ENCODE assay signal across 11 cellular contexts in genomic region chr1:205287076-205287475, GRCh38. TPM values are rescaled to one million over a fixed set of nuclear protein-coding genes. Genes with fewer than 3 reads are reported as not detected.
A peak's percentile ranks its signal among the peaks of the same experiment; 100 is the strongest.
DNase-seq lines count a peak whose midpoint lies in the region; ATAC-seq and TF ChIP-seq lines count a peak whose summit lies in the region.
"Had no signal": no experiment of that assay in that cellular context is flagged by ENCODE, and none has a peak within 500 bp of the region (broad histone marks: within the 10 kb centered on the region; RNA-seq: fewer than 3 reads in every experiment).

No MANE protein-coding gene starts in this region.

- WGBS in mesendoderm (ENCODE audit: extremely low coverage, insufficient coverage, low lambda C conversion rate), result no CpG with 5 or more reads among the region's 3 CpGs

- H3K4me1 ChIP-seq in mesendoderm (ENCODE audit: control insufficient read depth, low read depth, low read length) (peaks cover 20% of the 10 kb centered on the region), vagina (peaks cover 52% of the 10 kb centered on the region)

- H3K9me3 ChIP-seq in vagina (no peaks in the 10 kb centered on the region), WERI-Rb-1 (ENCODE audit: severe bottlenecking) (no peaks in the 10 kb centered on the region)

- H3K4ac ChIP-seq in mesendoderm (ENCODE audit: low read depth, low read length), result peak overlapping the region; percentile 21

- no peak overlapping the region for H2BK5ac ChIP-seq in mesendoderm (ENCODE audit: low read length)

- no peak overlapping the region for H3K4me3 Mint-ChIP-seq in stimulated activated naive CD8-positive, alpha-beta T cell treated with anti-CD3 and anti-CD28 coated beads, Interleukin-15, Interleukin-2, amounts not matched to agents 100 ng/mL and 50 ng/mL, for 24 hours
- no peak overlapping the region for H3K4me3 Mint-ChIP-seq in activated CD4-positive, alpha-beta memory T cell treated with anti-CD3 and anti-CD28 coated beads for 36 hours

- H2BK15ac ChIP-seq in mesendoderm (replicated peaks; ENCODE audit: low read depth), result no peak overlapping the region

- no peak for TF ChIP-seq CTCF in vagina (IDR thresholded peaks at IDR 0.05)
- no peak for TF ChIP-seq CTCF in WERI-Rb-1 (IDR thresholded peaks at IDR 0.05; ENCODE audit: low read depth, low read length)

- no peak overlapping the region for H2BK120ac ChIP-seq in mesendoderm (ENCODE audit: low read depth, low read length)

- ATAC-seq in stimulated activated naive CD8-positive, alpha-beta T cell treated with anti-CD3 and anti-CD28 coated beads, Interleukin-15, Interleukin-2, amounts not matched to agents 100 U/mL and 50 U/mL, for 24 hours, result no peak
- no peak for ATAC-seq in HG03342 (IDR thresholded peaks at IDR 0.05; ENCODE audit: unreplicated experiment)

- POLR2A ChIA-PET in activated CD4-positive, alpha-beta memory T cell treated with anti-CD3 and anti-CD28 coated beads for 36 hours (lab: Charles Lee), result interaction anchor here (1.3 to 4.7 kb wide), 4 partner anchors 27 to 166 kb away, joined by 3 to 24 read pairs (median 14); partner anchors contain the start of genes NUAK2 and RBBP5

- H4K5ac ChIP-seq in mesendoderm (ENCODE audit: low read length), result no peak overlapping the region

- peaks cover 90% of the 10 kb centered on the region for H3K4me1 Mint-ChIP-seq in stimulated activated naive CD8-positive, alpha-beta T cell treated with anti-CD3 and anti-CD28 coated beads, Interleukin-15, Interleukin-2, amounts not matched to agents 100 ng/mL and 50 ng/mL, for 24 hours (ENCODE audit: low read depth)
- H3K4me1 Mint-ChIP-seq in activated CD4-positive, alpha-beta memory T cell treated with anti-CD3 and anti-CD28 coated beads for 36 hours (ENCODE audit: low read depth), result peaks cover 74% of the 10 kb centered on the region

- no peaks in the 10 kb centered on the region for H3K9me3 Mint-ChIP-seq in stimulated activated naive CD8-positive, alpha-beta T cell treated with anti-CD3 and anti-CD28 coated beads, Interleukin-15, Interleukin-2, amounts not matched to agents 100 ng/mL and 50 ng/mL, for 24 hours
- H3K9me3 Mint-ChIP-seq in activated CD4-positive, alpha-beta memory T cell treated with anti-CD3 and anti-CD28 coated beads for 36 hours, result no peaks in the 10 kb centered on the region

- H3K4me2 ChIP-seq in mesendoderm (ENCODE audit: low read length), result no peak overlapping the region

- H3K79me2 ChIP-seq in mesendoderm (ENCODE audit: control insufficient read depth, insufficient read depth, low read length), result no peaks in the 10 kb centered on the region

- H3K36me3 ChIP-seq in mesendoderm (ENCODE audit: control insufficient read depth, insufficient read depth, low read length), result no peaks in the 10 kb centered on the region
- no peaks in the 10 kb centered on the region for H3K36me3 ChIP-seq in vagina
- H3K36me3 ChIP-seq in WERI-Rb-1, result no peaks in the 10 kb centered on the region

- H3K27me3 Mint-ChIP-seq in stimulated activated naive CD8-positive, alpha-beta T cell treated with anti-CD3 and anti-CD28 coated beads, Interleukin-15, Interleukin-2, amounts not matched to agents 100 ng/mL and 50 ng/mL, for 24 hours, result no peaks in the 10 kb centered on the region
- H3K27me3 Mint-ChIP-seq in activated CD4-positive, alpha-beta memory T cell treated with anti-CD3 and anti-CD28 coated beads for 36 hours, result no peaks in the 10 kb centered on the region

- H3K18ac ChIP-seq in mesendoderm (ENCODE audit: low read length), result peak overlapping the region; percentile 1

- peaks cover 3% of the 10 kb centered on the region for H3K36me3 Mint-ChIP-seq in stimulated activated naive CD8-positive, alpha-beta T cell treated with anti-CD3 and anti-CD28 coated beads, Interleukin-15, Interleukin-2, amounts not matched to agents 100 ng/mL and 50 ng/mL, for 24 hours (ENCODE audit: low read depth)
- H3K36me3 Mint-ChIP-seq in activated CD4-positive, alpha-beta memory T cell treated with anti-CD3 and anti-CD28 coated beads for 36 hours, result no peaks in the 10 kb centered on the region

- H3K79me1 ChIP-seq in mesendoderm (ENCODE audit: low read length), result no peaks in the 10 kb centered on the region

- H3K4me3 ChIP-seq in mesendoderm (ENCODE audit: low read length) (no peak overlapping the region), vagina (no peak overlapping the region), WERI-Rb-1 (ENCODE audit: low read depth, low read length) (no peak overlapping the region)

- peak overlapping the region; percentile 90 for H3K27ac Mint-ChIP-seq in stimulated activated naive CD8-positive, alpha-beta T cell treated with anti-CD3 and anti-CD28 coated beads, Interleukin-15, Interleukin-2, amounts not matched to agents 100 ng/mL and 50 ng/mL, for 24 hours
- H3K27ac Mint-ChIP-seq in activated CD4-positive, alpha-beta memory T cell treated with anti-CD3 and anti-CD28 coated beads for 36 hours, result peak overlapping the region; percentile 77

- peak overlapping the region; percentile 71 for H3K56ac ChIP-seq in mesendoderm (ENCODE audit: low read length)

- no peak overlapping the region for H3K9ac ChIP-seq in mesendoderm (ENCODE audit: low read length)

- peak overlapping the region; percentile 39 for H2AK5ac ChIP-seq in mesendoderm (ENCODE audit: low read length)

- no peak for DNase-seq in stimulated activated naive CD8-positive, alpha-beta T cell treated with anti-CD3 and anti-CD28 coated beads, Interleukin-15, Interleukin-2, amounts not matched to agents 100 U/mL and 50 U/mL, for 24 hours
- no peak for DNase-seq in activated CD4-positive, alpha-beta memory T cell treated with anti-CD3 and anti-CD28 coated beads for 36 hours
- DNase-seq in mesendoderm (no peak), vagina (ENCODE audit: extremely low spot score in 2 of 2) (no peak), WERI-Rb-1 (no peak), A172 (ENCODE audit: low spot score) (no peak)
- DNase-seq: NCI-H446 treated with DMSO at 0.1 percent for 48 hours, SHP77 treated with DMSO at 0.1 percent for 48 hours, small intestine had no signal

- no peak overlapping the region for H4K8ac ChIP-seq in mesendoderm (ENCODE audit: low read depth, low read length)

- H3K27me3 ChIP-seq in mesendoderm (ENCODE audit: insufficient read depth, low read length, poor library complexity) (no peaks in the 10 kb centered on the region), vagina (no peaks in the 10 kb centered on the region), WERI-Rb-1 (ENCODE audit: insufficient read depth, low read depth, severe bottlenecking) (no peaks in the 10 kb centered on the region)

- no peak overlapping the region for H3K27ac ChIP-seq in mesendoderm (ENCODE audit: low read depth, low read length)
- H3K27ac ChIP-seq in vagina, result peak overlapping the region; percentile 52
- no peak overlapping the region for H3K27ac ChIP-seq in WERI-Rb-1

- intact Hi-C loops in activated CD4-positive, alpha-beta memory T cell treated with anti-CD3 and anti-CD28 coated beads for 36 hours (cut with micrococcal nuclease), result loop anchor here (5.0 kb wide), 3 partner anchors 165 to 460 kb away; partner anchors contain the start of genes ELK4 and RBBP5
- intact Hi-C loops in vagina (cut with DNase I), result no loop called here

- TF ChIP-seq POLR2A in vagina (IDR thresholded peaks at IDR 0.05), result no peak

- CTCF ChIA-PET in activated CD4-positive, alpha-beta memory T cell treated with anti-CD3 and anti-CD28 coated beads for 36 hours (lab: Charles Lee), result interaction anchor here (1.0 to 21.5 kb wide), 5 partner anchors 8 to 67 kb away, joined by 3 to 1370 read pairs (median 6); partner anchors contain the start of gene NUAK2

- H3K23ac ChIP-seq in mesendoderm (ENCODE audit: low read length), result no peak overlapping the region

RNA-seq across cellular contexts. Expression of gene NUAK2, which starts 34.5 kb away (rescaled TPM):
- total RNA-seq in activated CD4-positive, alpha-beta memory T cell treated with anti-CD3 and anti-CD28 coated beads for 36 hours, result 1 to 10 TPM; 4.4 to 4.5 TPM
- polyA plus RNA-seq in mesendoderm (2013, experiment 1 of 2), result 11.0 TPM
- polyA plus RNA-seq in mesendoderm (2013, experiment 2 of 2), result 11.3 TPM
- total RNA-seq in vagina, result 49.6 TPM
- total RNA-seq in A172 (2014; rRNA removed; shearing (Covaris generic)), result 16.3 and 18.4 TPM in 2 replicates

RNA-seq across cellular contexts. Expression of gene TMCC2, which starts 59.3 kb away (rescaled TPM):
- total RNA-seq in activated CD4-positive, alpha-beta memory T cell treated with anti-CD3 and anti-CD28 coated beads for 36 hours, result 10 to 100 TPM in 1 of 2 experiments, 1 to 10 TPM in 1; 9.8 to 10.1 TPM
- 3.2 TPM for polyA plus RNA-seq in mesendoderm (2013, experiment 1 of 2)
- 3.2 TPM for polyA plus RNA-seq in mesendoderm (2013, experiment 2 of 2)
- total RNA-seq in vagina, result 4.9 TPM
- total RNA-seq in A172 (2014; rRNA removed; shearing (Covaris generic)), result 8.1 and 11.9 TPM in 2 replicates
